Comparison of ENCODE assay signal across 8 cellular contexts in genomic region chr11:123407124-123407995, GRCh38. TPM values are rescaled to one million over a fixed set of nuclear protein-coding genes. Genes with fewer than 3 reads are reported as not detected.
DNase-seq lines count a peak whose midpoint lies in the region; ATAC-seq and TF ChIP-seq lines count a peak whose summit lies in the region.

No MANE protein-coding gene starts in this region.

- H3K4me3 ChIP-seq in epithelial cell of proximal tubule (ENCODE audit: low read depth, low read length): no peak overlapping the region
- no peak overlapping the region for H3K4me3 ChIP-seq in thoracic aorta

- DNase-seq in GM04504 (ENCODE audit: low read depth): peak; percentile 46
- peak; percentile 95 for DNase-seq in NCI-H69 (lab: John Stamatoyannopoulos, UW)
- peak; percentile 25 to 40 for DNase-seq in activated CD8-positive, alpha-beta memory T cell treated with anti-CD3 and anti-CD28 coated beads for 1 hour (ENCODE audit: extremely low read depth in 1 of 2, low read depth in 1 of 2)
- DNase-seq in epithelial cell of proximal tubule (ENCODE audit: low read depth): peak; percentile 27
- DNase-seq in thoracic aorta (ENCODE audit: low spot score): no peak

- peak overlapping the region in 1 of 3 experiments; percentile 28 for H3K27ac Mint-ChIP-seq in nephron

- no peaks in the 10 kb centered on the region for H3K9me3 Mint-ChIP-seq in nephron

- no peak overlapping the region for H3K27ac ChIP-seq in thoracic aorta

- no peaks in the 10 kb centered on the region for H3K36me3 ChIP-seq in thoracic aorta

- H3K4me1 Mint-ChIP-seq in nephron: peaks cover 24% of the 10 kb centered on the region

- H3K36me3 Mint-ChIP-seq in nephron (ENCODE audit: low read depth): no peaks in the 10 kb centered on the region

- H3K27me3 Mint-ChIP-seq in nephron (ENCODE audit: low read depth): peaks cover 19% of the 10 kb centered on the region

- no peaks in the 10 kb centered on the region for H3K4me1 ChIP-seq in thoracic aorta (ENCODE audit: control insufficient read depth in 1 of 2, low read depth in 2 of 2)

- peak overlapping the region in 2 of 3 experiments; percentile 21 to 28 for H3K4me3 Mint-ChIP-seq in nephron

- no peaks in the 10 kb centered on the region for H3K9me3 ChIP-seq in thoracic aorta

- no peaks in the 10 kb centered on the region for H3K27me3 ChIP-seq in thoracic aorta (replicated peaks; ENCODE audit: insufficient read depth)

- TF ChIP-seq CTCF in epithelial cell of proximal tubule (conservative IDR thresholded peaks at IDR 0.05; ENCODE audit: low read depth, low read length) (peak; percentile 89), nephron (IDR thresholded peaks at IDR 0.05; ENCODE audit: unreplicated experiment in 3 of 3) (peak; percentile 66 to 77 (median 70)), thoracic aorta (IDR thresholded peaks at IDR 0.05) (no peak)

- ATAC-seq in HG03139 (IDR thresholded peaks at IDR 0.05; ENCODE audit: unreplicated experiment) (peak; percentile 51), thoracic aorta (ENCODE audit: insufficient number of reproducible peaks, low FRiP score, low read depth) (peak; percentile 28), HG02885 (IDR thresholded peaks at IDR 0.05; ENCODE audit: poor library complexity, unreplicated experiment) (no peak)

RNA-seq across cellular contexts. Expression of gene GRAMD1B, which starts 22.7 kb away (rescaled TPM):
- total RNA-seq in epithelial cell of proximal tubule (3.0 and 6.0 TPM in 2 replicates), thoracic aorta (1 to 10 TPM; 2.1 to 5.7 TPM)
